8 cellular contexts compared by ENCODE assay signal in genomic region chr6:2988426-2989331, GRCh38. TPM values are rescaled to one million over a fixed set of nuclear protein-coding genes. Genes with fewer than 3 reads are reported as not detected.
DNase-seq lines count a peak whose midpoint lies in the region; ATAC-seq and TF ChIP-seq lines count a peak whose summit lies in the region.

No MANE protein-coding gene starts in this region.

- DNase-seq in NCI-H1092 (lab: John Stamatoyannopoulos, UW) (peak; percentile 47), SKM-1 treated with dmso at 0.1 percent for 144 hours (lab: John Stamatoyannopoulos, UW; ENCODE audit: unreplicated experiment) (peak; percentile 69), heart left ventricle (peak; percentile 93 to 96 (median 94)), pons (ENCODE audit: low spot score) (peak; percentile 89), upper lobe of right lung (peak; percentile 95)

- no peaks in the 10 kb centered on the region for H3K9me3 ChIP-seq in heart left ventricle
- no peaks in the 10 kb centered on the region for H3K9me3 ChIP-seq in upper lobe of right lung

- WGBS in adipose tissue, 3 donors: 0% methylated on average over 60 to 64 of the region's 64 CpGs
- WGBS in heart left ventricle, 4 donors: 0 to 1% (median 1%) methylated on average over 34 to 64 of the region's 64 CpGs

- intact Hi-C loops in heart left ventricle (cut with DNase I): loop anchor here (1.0 to 10.0 kb wide), 12 partner anchors 17 to 196 kb away; partner anchors contain the start of genes SERPINB6 (in 4 of the 10) and SERPINB1 (in 2 of the 10)
- intact Hi-C loops in upper lobe of right lung (cut with DNase I): no loop called here

- peak in 1 of 2 donors; percentile 84 for TF ChIP-seq POLR2A in heart left ventricle (IDR thresholded peaks at IDR 0.05)

- H3K4me3 ChIP-seq in GM08714 (ENCODE audit: low read length) (peak overlapping the region; percentile 92), heart left ventricle (peak overlapping the region; percentile 69 to 93 (median 80)), upper lobe of right lung (peak overlapping the region; percentile 84)

- ATAC-seq in HG02588 (IDR thresholded peaks at IDR 0.05; ENCODE audit: unreplicated experiment): peak; percentile 62
- ATAC-seq in heart left ventricle: peak; percentile 80 to 93 (median 88)
- ATAC-seq in upper lobe of right lung: peak; percentile 91

- TF ChIP-seq CTCF in heart left ventricle (IDR thresholded peaks at IDR 0.05) (peak; percentile 76 to 94 (median 88)), upper lobe of right lung (IDR thresholded peaks at IDR 0.05) (peak; percentile 81)

- H3K4me1 ChIP-seq in heart left ventricle (peaks cover 0 to 29% (median 18%) of the 10 kb centered on the region in 12 donors), upper lobe of right lung (peaks cover 16% of the 10 kb centered on the region)

- no peaks in the 10 kb centered on the region for H3K27me3 ChIP-seq in heart left ventricle
- no peaks in the 10 kb centered on the region for H3K27me3 ChIP-seq in upper lobe of right lung

- H3K36me3 ChIP-seq in heart left ventricle: no peaks in the 10 kb centered on the region
- no peaks in the 10 kb centered on the region for H3K36me3 ChIP-seq in upper lobe of right lung

- peak overlapping the region; percentile 80 for H3K27ac ChIP-seq in adipose tissue (ENCODE audit: low read depth, low read length)
- peak overlapping the region; percentile 92 to 100 (median 99) for H3K27ac ChIP-seq in heart left ventricle
- peak overlapping the region; percentile 97 for H3K27ac ChIP-seq in upper lobe of right lung

RNA-seq across cellular contexts. Expression of gene NQO2, which starts 11.0 kb away (rescaled TPM):
- polyA plus RNA-seq in adipose tissue (10 to 100 TPM; 20.1 to 99.5 (median 73.4) TPM), heart left ventricle (10 to 100 TPM; 40.8 to 85.4 TPM)
- total RNA-seq in heart left ventricle (10 to 100 TPM; 37.0 to 76.0 (median 62.8) TPM), upper lobe of right lung (20.6 TPM)

RNA-seq across cellular contexts. Expression of gene SERPINB6, which starts 17.3 kb away (rescaled TPM):
- polyA plus RNA-seq in adipose tissue (100 to 1,000 TPM; 105 to 166 (median 139) TPM), heart left ventricle (100 to 1,000 TPM; 146 to 157 TPM)
- total RNA-seq in heart left ventricle (100 to 1,000 TPM; 168 to 246 (median 188) TPM), upper lobe of right lung (157 TPM)

Comparison
In these comparisons a context has a peak if more than half of its experiments do, and no peak if none do; other contexts are left out.
1. Peak in every context shown above with its lines: DNase-seq, ATAC-seq, H3K4me3 ChIP-seq and H3K27ac ChIP-seq.